ENCODE assay signal across 28 cellular contexts in the genomic region with DNA sequence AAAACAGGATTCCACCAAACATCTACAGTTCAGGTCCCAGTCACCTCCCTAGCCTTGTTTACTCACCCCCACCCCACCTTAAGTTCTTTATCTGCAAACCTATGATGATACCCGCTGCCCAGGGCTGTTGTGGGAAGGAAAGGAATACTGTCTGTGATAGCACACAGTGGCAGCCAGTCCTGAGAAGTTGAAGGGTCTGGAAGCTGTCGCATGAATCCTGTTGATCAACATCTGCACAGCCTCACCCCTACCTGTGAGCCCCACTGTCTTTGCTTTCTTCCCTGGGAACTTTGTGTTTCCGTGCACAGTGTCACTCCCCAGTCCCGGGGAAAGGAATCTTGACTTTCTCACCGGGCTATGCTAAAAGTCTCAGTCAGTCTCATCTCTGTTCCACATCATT.
DNase-seq lines count a peak whose midpoint lies in the region; ATAC-seq and TF ChIP-seq lines count a peak whose summit lies in the region.
"Had no signal": no experiment of that assay in that cellular context is flagged by ENCODE, and none has a peak within 500 bp of the region (broad histone marks: within the 10 kb centered on the region; RNA-seq: fewer than 3 reads in every experiment).

No MANE protein-coding gene starts in this region.

- H3K36me3 ChIP-seq in right atrium auricular region, result no peaks in the 10 kb centered on the region
- H3K36me3 ChIP-seq: colonic mucosa, pancreas had no signal

- DNase-seq in right atrium auricular region (ENCODE audit: low spot score), result peak; percentile 56
- DNase-seq in left cardiac atrium, result no peak
- DNase-seq in islet precursor cell, result peak; percentile 88
- peak; percentile 38 for DNase-seq in osteocyte (ENCODE audit: extremely low spot score, unreplicated experiment)
- no peak for DNase-seq in putamen (ENCODE audit: low spot score)
- no peak for DNase-seq in pons (ENCODE audit: low spot score)
- no peak for DNase-seq in iPS-NIHi11 (ENCODE audit: low spot score)
- DNase-seq: activated B cell treated with CpG ODN at 0.5 μM for 24 hours; activated CD4-positive, alpha-beta T cell treated with anti-CD3 and anti-CD28 coated beads, Interleukin-2, amount 50 U/mL, for 48 hours; activated CD8-positive, alpha-beta memory T cell treated with anti-CD3 and anti-CD28 coated beads, Interleukin-2, amount 50 U/mL, for 48 hours; activated naive CD8-positive, alpha-beta T cell treated with anti-CD3 and anti-CD28 coated beads, Interleukin-2, amount 10 ng/mL, durations not matched to agents 7 days and 5 days; colonic mucosa; effector memory CD8-positive, alpha-beta T cell; naive thymus-derived CD4-positive, alpha-beta T cell; NCI-H1105; NCI-H2029; NCI-H345; NCI-H774; pancreas; stimulated activated naive CD8-positive, alpha-beta T cell treated with anti-CD3 and anti-CD28 coated beads, Interleukin-15, amount 100 ng/mL, for 72 hours; SW 1271 had no signal

- no peak overlapping the region for H3K27ac Mint-ChIP-seq in osteocyte (ENCODE audit: unreplicated experiment)
- H3K27ac Mint-ChIP-seq: activated B cell treated with CpG ODN at 0.5 μM for 24 hours; activated naive CD8-positive, alpha-beta T cell treated with anti-CD3 and anti-CD28 coated beads, Interleukin-2, amount 10 ng/mL, durations not matched to agents 7 days and 5 days; B cell; effector memory CD8-positive, alpha-beta T cell; IgD-negative memory B cell; memory B cell; naive thymus-derived CD4-positive, alpha-beta T cell; stimulated activated naive CD8-positive, alpha-beta T cell treated with anti-CD3 and anti-CD28 coated beads, Interleukin-15, amount 100 ng/mL, for 72 hours had no signal

- TF ChIP-seq CTCF in right atrium auricular region (IDR thresholded peaks at IDR 0.05) (no peak), osteocyte (IDR thresholded peaks at IDR 0.05) (no peak)

- no peaks in the 10 kb centered on the region for H3K9me3 Mint-ChIP-seq in osteocyte (ENCODE audit: unreplicated experiment)
- H3K9me3 Mint-ChIP-seq: activated B cell treated with CpG ODN at 0.5 μM for 24 hours; activated naive CD8-positive, alpha-beta T cell treated with anti-CD3 and anti-CD28 coated beads, Interleukin-2, amount 10 ng/mL, durations not matched to agents 7 days and 5 days; brain; effector memory CD8-positive, alpha-beta T cell; IgD-negative memory B cell; memory B cell; naive thymus-derived CD4-positive, alpha-beta T cell; stimulated activated naive CD8-positive, alpha-beta T cell treated with anti-CD3 and anti-CD28 coated beads, Interleukin-15, amount 100 ng/mL, for 72 hours had no signal

- peak overlapping the region; percentile 3 to 76 for H3K27ac ChIP-seq in right atrium auricular region
- H3K27ac ChIP-seq: colonic mucosa, GM23248, pancreas had no signal

- H3K27me3 ChIP-seq in right atrium auricular region, result no peaks in the 10 kb centered on the region
- H3K27me3 ChIP-seq: colonic mucosa, pancreas had no signal

- H3K4me3 Mint-ChIP-seq in osteocyte (ENCODE audit: unreplicated experiment), result no peak overlapping the region
- H3K4me3 Mint-ChIP-seq: activated B cell treated with CpG ODN at 0.5 μM for 24 hours; activated naive CD8-positive, alpha-beta T cell treated with anti-CD3 and anti-CD28 coated beads, Interleukin-2, amount 10 ng/mL, durations not matched to agents 7 days and 5 days; B cell; brain; effector memory CD8-positive, alpha-beta T cell; IgD-negative memory B cell; memory B cell; naive thymus-derived CD4-positive, alpha-beta T cell; stimulated activated naive CD8-positive, alpha-beta T cell treated with anti-CD3 and anti-CD28 coated beads, Interleukin-15, amount 100 ng/mL, for 72 hours had no signal

- no peak for ATAC-seq in left cardiac atrium
- ATAC-seq in GM19452 (IDR thresholded peaks at IDR 0.05; ENCODE audit: unreplicated experiment), result no peak
- ATAC-seq: A549; effector memory CD8-positive, alpha-beta T cell; naive thymus-derived CD4-positive, alpha-beta T cell; stimulated activated naive CD8-positive, alpha-beta T cell treated with anti-CD3 and anti-CD28 coated beads, Interleukin-15, amount 100 ng/mL, for 72 hours had no signal

- H3K4me3 ChIP-seq in right atrium auricular region, result no peak overlapping the region
- H3K4me3 ChIP-seq: A549, colonic mucosa, GM23248, pancreas had no signal

- no peaks in the 10 kb centered on the region for H3K9me3 ChIP-seq in right atrium auricular region
- H3K9me3 ChIP-seq: A549, colonic mucosa, pancreas had no signal

- peaks cover 19% of the 10 kb centered on the region for H3K4me1 Mint-ChIP-seq in osteocyte (ENCODE audit: unreplicated experiment)
- H3K4me1 Mint-ChIP-seq: activated B cell treated with CpG ODN at 0.5 μM for 24 hours; activated naive CD8-positive, alpha-beta T cell treated with anti-CD3 and anti-CD28 coated beads, Interleukin-2, amount 10 ng/mL, durations not matched to agents 7 days and 5 days; B cell; IgD-negative memory B cell; naive thymus-derived CD4-positive, alpha-beta T cell; stimulated activated naive CD8-positive, alpha-beta T cell treated with anti-CD3 and anti-CD28 coated beads, Interleukin-15, amount 100 ng/mL, for 72 hours had no signal

- peaks cover 0 to 44% of the 10 kb centered on the region in 2 donors for H3K4me1 ChIP-seq in right atrium auricular region
- H3K4me1 ChIP-seq: colonic mucosa had no signal

- intact Hi-C loops in left cardiac atrium (cut with DNase I), result no loop called here

- no peaks in the 10 kb centered on the region for H3K27me3 Mint-ChIP-seq in osteocyte (ENCODE audit: unreplicated experiment)
- H3K27me3 Mint-ChIP-seq: activated B cell treated with CpG ODN at 0.5 μM for 24 hours; activated naive CD8-positive, alpha-beta T cell treated with anti-CD3 and anti-CD28 coated beads, Interleukin-2, amount 10 ng/mL, durations not matched to agents 7 days and 5 days; B cell; effector memory CD8-positive, alpha-beta T cell; IgD-negative memory B cell; memory B cell; stimulated activated naive CD8-positive, alpha-beta T cell treated with anti-CD3 and anti-CD28 coated beads, Interleukin-15, amount 100 ng/mL, for 72 hours had no signal

- H3K36me3 Mint-ChIP-seq in osteocyte (ENCODE audit: unreplicated experiment), result peaks cover 3% of the 10 kb centered on the region
- H3K36me3 Mint-ChIP-seq: activated naive CD8-positive, alpha-beta T cell treated with anti-CD3 and anti-CD28 coated beads, Interleukin-2, amount 10 ng/mL, durations not matched to agents 7 days and 5 days had no signal

Comparison
In these comparisons a context has a peak if more than half of its experiments do, and no peak if none do; other contexts are left out.
1. DNase-seq: peak in right atrium auricular region (single experiment), islet precursor cell (single experiment) and osteocyte (single experiment); none in left cardiac atrium (single experiment), putamen (single experiment), pons (single experiment) and iPS-NIHi11 (single experiment).